13 cellular contexts compared by ENCODE assay signal in genomic region chr7:138975343-138976104, GRCh38. TPM values are rescaled to one million over a fixed set of nuclear protein-coding genes. Genes with fewer than 3 reads are reported as not detected.
DNase-seq lines count a peak whose midpoint lies in the region; ATAC-seq and TF ChIP-seq lines count a peak whose summit lies in the region.
"Had no signal": no experiment of that assay in that cellular context is flagged by ENCODE, and none has a peak within 500 bp of the region (broad histone marks: within the 10 kb centered on the region; RNA-seq: fewer than 3 reads in every experiment).

No MANE protein-coding gene starts in this region.

- no peak overlapping the region for H2BK120ac ChIP-seq in H9 (ENCODE audit: low read depth, low read length, poor library complexity, severe bottlenecking)

- CTCF ChIA-PET in CD4-positive, alpha-beta T cell (lab: Charles Lee) = no interaction called here

- POLR2A ChIA-PET in CD4-positive, alpha-beta T cell (lab: Charles Lee) = interaction anchor here (1.1 kb wide), 1 partner anchor 10 kb away, joined by 3 read pairs; no protein-coding TSS in a partner anchor

- no peak overlapping the region for H2BK5ac ChIP-seq in H9 (ENCODE audit: insufficient read length, low read length)

- no peak overlapping the region for H3K18ac ChIP-seq in H9 (ENCODE audit: insufficient read length, low read depth, low read length)

- no peak overlapping the region for H2AK5ac ChIP-seq in H9 (ENCODE audit: insufficient read length, low read length)

- H3K4ac ChIP-seq in H9 (ENCODE audit: low read depth, low read length) = no peak overlapping the region

- ATAC-seq in sciatic nerve (no peak), HG03196 (IDR thresholded peaks at IDR 0.05; ENCODE audit: unreplicated experiment) (no peak), HG03457 (IDR thresholded peaks at IDR 0.05; ENCODE audit: unreplicated experiment) (no peak)
- no peak for ATAC-seq in CD4-positive, alpha-beta T cell (ENCODE audit: poor library complexity)
- ATAC-seq: CD8-positive, alpha-beta T cell had no signal

- no peak for TF ChIP-seq EP300 in neural cell (conservative IDR thresholded peaks at IDR 0.05; ENCODE audit: poor library complexity, severe bottlenecking)

- H3K56ac ChIP-seq in H9 (ENCODE audit: insufficient read length, low read depth, low read length) = no peak overlapping the region

- peak overlapping the region; percentile 7 for H3K4me2 ChIP-seq in H9 (ENCODE audit: insufficient read depth, insufficient read length, low read length)
- H3K4me2 ChIP-seq in neural cell (ENCODE audit: low read length) = no peak overlapping the region

- H2AFZ ChIP-seq in H9 (ENCODE audit: low read length) (no peak overlapping the region), neural cell (ENCODE audit: low read depth, low read length) (no peak overlapping the region)

- H3K27me3 Mint-ChIP-seq in H9 (ENCODE audit: low read depth) = peaks cover 7% of the 10 kb centered on the region; the same call in 1 of the 2 replicates
- H3K27me3 Mint-ChIP-seq in CD4-positive, alpha-beta T cell = peaks cover 56% of the 10 kb centered on the region

- no peak overlapping the region for H3K9ac ChIP-seq in H9 (ENCODE audit: extremely low read depth, insufficient read length, low read length)
- H3K9ac ChIP-seq in neural cell (ENCODE audit: low read length) = no peak overlapping the region

- DNase-seq in H9 (no peak), NCI-H1436 treated with DMSO at 0.1 percent for 48 hours (lab: John Stamatoyannopoulos, UW) (peak; percentile 85), NCI-H82 treated with DMSO at 0.1 percent for 48 hours (lab: John Stamatoyannopoulos, UW; ENCODE audit: unreplicated experiment) (peak; percentile 89), sciatic nerve (ENCODE audit: low spot score) (no peak)
- no peak for DNase-seq in CD4-positive, alpha-beta T cell
- DNase-seq: activated CD8-positive, alpha-beta memory T cell treated with anti-CD3 and anti-CD28 coated beads for 24 hours; activated gamma-delta T cell; CD8-positive, alpha-beta T cell; dorsolateral prefrontal cortex; Karpas-422 had no signal

- peaks cover 79 to 88% of the 10 kb centered on the region in 2 experiments for H3K4me1 Mint-ChIP-seq in H9
- H3K4me1 Mint-ChIP-seq in CD4-positive, alpha-beta T cell (ENCODE audit: low read depth) = peaks cover 10% of the 10 kb centered on the region

- H2BK12ac ChIP-seq in H9 (ENCODE audit: insufficient read length, low read depth, low read length) = no peak overlapping the region

- H4K20me1 ChIP-seq in H9 (ENCODE audit: control insufficient read depth, insufficient read depth, insufficient read length) (no peaks in the 10 kb centered on the region), neural cell (ENCODE audit: insufficient read depth) (no peaks in the 10 kb centered on the region)

- no peak overlapping the region for H3K14ac ChIP-seq in H9 (ENCODE audit: insufficient read depth, low read length)

- TF ChIP-seq CTCF in H9 (conservative IDR thresholded peaks at IDR 0.05) (no peak), neural cell (IDR thresholded peaks at IDR 0.05; ENCODE audit: poor library complexity, severe bottlenecking) (no peak)
- TF ChIP-seq CTCF in CD4-positive, alpha-beta T cell (IDR thresholded peaks at IDR 0.05) = no peak

- no peaks in the 10 kb centered on the region for H3K9me2 ChIP-seq in neural cell (ENCODE audit: insufficient read depth, low read length)

- peaks cover 2 to 11% (median 2%) of the 10 kb centered on the region in 3 experiments; a peak in 5 of 7 replicates for H3K36me3 Mint-ChIP-seq in H9 (ENCODE audit: insufficient read depth in 1 of 3, low read depth in 3 of 3)
- peaks cover 1% of the 10 kb centered on the region for H3K36me3 Mint-ChIP-seq in CD4-positive, alpha-beta T cell (ENCODE audit: low read depth)
- H3K36me3 Mint-ChIP-seq: CD8-positive, alpha-beta T cell had no signal

- peak overlapping the region; percentile 16 to 81 (median 36); a peak in 6 of 7 replicates for H3K27ac Mint-ChIP-seq in H9
- H3K27ac Mint-ChIP-seq in CD4-positive, alpha-beta T cell = no peak overlapping the region
- H3K27ac Mint-ChIP-seq: CD8-positive, alpha-beta T cell had no signal

- no peak overlapping the region for H4K91ac ChIP-seq in H9 (ENCODE audit: insufficient read length, low read depth, low read length)

- H3K9me3 ChIP-seq in H9 (ENCODE audit: control insufficient read depth, low read depth, low read length) (no peaks in the 10 kb centered on the region), neural cell (ENCODE audit: low read length) (no peaks in the 10 kb centered on the region)
- H3K9me3 ChIP-seq in CD4-positive, alpha-beta T cell (ENCODE audit: control insufficient read depth, low read length) = no peaks in the 10 kb centered on the region

- H3K4me3 Mint-ChIP-seq in H9 = peak overlapping the region; percentile 3 to 69; a peak in 4 of 5 replicates
- no peak overlapping the region for H3K4me3 Mint-ChIP-seq in CD4-positive, alpha-beta T cell
- H3K4me3 Mint-ChIP-seq: CD8-positive, alpha-beta T cell had no signal

- H3K79me2 ChIP-seq in H9 (ENCODE audit: insufficient read depth, low read length) = peaks cover 9% of the 10 kb centered on the region; the same call in 1 of the 2 replicates
- peaks cover 90% of the 10 kb centered on the region for H3K79me2 ChIP-seq in neural cell (replicated peaks; ENCODE audit: insufficient read depth, low read length)

- no peaks in the 10 kb centered on the region for H3F3A ChIP-seq in neural cell (ENCODE audit: insufficient read depth, low read length, poor library complexity, severe bottlenecking)

- no peak overlapping the region for H4K8ac ChIP-seq in H9 (replicated peaks; ENCODE audit: insufficient read length, low read depth, low read length)

- TF ChIP-seq RAD21 in neural cell (conservative IDR thresholded peaks at IDR 0.05) = no peak

- H3K23ac ChIP-seq in H9 (ENCODE audit: insufficient read length, low read depth, low read length) = no peak overlapping the region

- intact Hi-C loops in sciatic nerve (cut with DNase I) = no loop called here
- intact Hi-C loops in CD4-positive, alpha-beta T cell (cut with DNase I, micrococcal nuclease) = no loop called here

- no peaks in the 10 kb centered on the region for H3K36me3 ChIP-seq in neural cell (ENCODE audit: insufficient read depth, low read length)

- no peaks in the 10 kb centered on the region for H3K9me3 Mint-ChIP-seq in H9
- H3K9me3 Mint-ChIP-seq in CD4-positive, alpha-beta T cell = no peaks in the 10 kb centered on the region
- H3K9me3 Mint-ChIP-seq: CD8-positive, alpha-beta T cell had no signal

- peak overlapping the region; percentile 36 for H3K4me3 ChIP-seq in neural cell (ENCODE audit: low read length)

- no CpG with 5 or more reads among the region's 5 CpGs for WGBS in H9 (ENCODE audit: extremely low coverage, insufficient read length, low lambda C conversion rate)

- no peak overlapping the region for H4K5ac ChIP-seq in H9 (ENCODE audit: insufficient read length, low read depth, low read length)

- peaks cover 5% of the 10 kb centered on the region for H3K79me1 ChIP-seq in H9 (ENCODE audit: insufficient read depth, low read depth, low read length, poor library complexity, severe bottlenecking)

- peaks cover 9% of the 10 kb centered on the region; the same call in 1 of the 2 replicates for H3K4me1 ChIP-seq in H9 (ENCODE audit: insufficient read depth, low read length)

- no peaks in the 10 kb centered on the region for H3K27me3 ChIP-seq in H9 (ENCODE audit: insufficient read depth, low read length)
- H3K27me3 ChIP-seq in neural cell (ENCODE audit: insufficient read depth, low read depth, low read length) = no peaks in the 10 kb centered on the region
- H3K27me3 ChIP-seq in CD4-positive, alpha-beta T cell (ENCODE audit: control insufficient read depth, insufficient read depth, low read length) = peaks cover 28% of the 10 kb centered on the region

- H2BK20ac ChIP-seq in H9 (ENCODE audit: low read depth, low read length, poor library complexity, severe bottlenecking) = no peak overlapping the region

- H2BK15ac ChIP-seq in H9 (ENCODE audit: low read depth, low read length) = no peak overlapping the region

- H3K27ac ChIP-seq in H9 (ENCODE audit: insufficient read length, low read depth, low read length) = no peak overlapping the region
- H3K27ac ChIP-seq in neural cell (ENCODE audit: low read length) = no peak overlapping the region
- no peak overlapping the region for H3K27ac ChIP-seq in CD4-positive, alpha-beta T cell (ENCODE audit: low read depth, low read length)
- H3K27ac ChIP-seq: dorsolateral prefrontal cortex had no signal

- peaks cover 2% of the 10 kb centered on the region for H3K23me2 ChIP-seq in H9 (ENCODE audit: insufficient read length, low read depth, low read length, poor library complexity, severe bottlenecking)

- H3T11ph ChIP-seq in H9 (ENCODE audit: low read length) = no peak overlapping the region

TF ChIP-seq in neural cell, 6 proteins besides CTCF, POLR2A, EP300 and RAD21 (continues in another document):
- TF ChIP-seq, protein P1, sequence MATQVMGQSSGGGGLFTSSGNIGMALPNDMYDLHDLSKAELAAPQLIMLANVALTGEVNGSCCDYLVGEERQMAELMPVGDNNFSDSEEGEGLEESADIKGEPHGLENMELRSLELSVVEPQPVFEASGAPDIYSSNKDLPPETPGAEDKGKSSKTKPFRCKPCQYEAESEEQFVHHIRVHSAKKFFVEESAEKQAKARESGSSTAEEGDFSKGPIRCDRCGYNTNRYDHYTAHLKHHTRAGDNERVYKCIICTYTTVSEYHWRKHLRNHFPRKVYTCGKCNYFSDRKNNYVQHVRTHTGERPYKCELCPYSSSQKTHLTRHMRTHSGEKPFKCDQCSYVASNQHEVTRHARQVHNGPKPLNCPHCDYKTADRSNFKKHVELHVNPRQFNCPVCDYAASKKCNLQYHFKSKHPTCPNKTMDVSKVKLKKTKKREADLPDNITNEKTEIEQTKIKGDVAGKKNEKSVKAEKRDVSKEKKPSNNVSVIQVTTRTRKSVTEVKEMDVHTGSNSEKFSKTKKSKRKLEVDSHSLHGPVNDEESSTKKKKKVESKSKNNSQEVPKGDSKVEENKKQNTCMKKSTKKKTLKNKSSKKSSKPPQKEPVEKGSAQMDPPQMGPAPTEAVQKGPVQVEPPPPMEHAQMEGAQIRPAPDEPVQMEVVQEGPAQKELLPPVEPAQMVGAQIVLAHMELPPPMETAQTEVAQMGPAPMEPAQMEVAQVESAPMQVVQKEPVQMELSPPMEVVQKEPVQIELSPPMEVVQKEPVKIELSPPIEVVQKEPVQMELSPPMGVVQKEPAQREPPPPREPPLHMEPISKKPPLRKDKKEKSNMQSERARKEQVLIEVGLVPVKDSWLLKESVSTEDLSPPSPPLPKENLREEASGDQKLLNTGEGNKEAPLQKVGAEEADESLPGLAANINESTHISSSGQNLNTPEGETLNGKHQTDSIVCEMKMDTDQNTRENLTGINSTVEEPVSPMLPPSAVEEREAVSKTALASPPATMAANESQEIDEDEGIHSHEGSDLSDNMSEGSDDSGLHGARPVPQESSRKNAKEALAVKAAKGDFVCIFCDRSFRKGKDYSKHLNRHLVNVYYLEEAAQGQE (IDR thresholded peaks at IDR 0.05; ENCODE audit: borderline replicate concordance) = no peak
- TF ChIP-seq TAF1 (IDR thresholded peaks at IDR 0.05; ENCODE audit: low read depth) (no peak), POLR2AphosphoS5 (IDR thresholded peaks at IDR 0.05) (no peak), EZH2 (IDR thresholded peaks at IDR 0.05; ENCODE audit: borderline replicate concordance, insufficient read depth, low read length, poor library complexity, severe bottlenecking) (no peak)

RNA-seq across cellular contexts. Expression of gene KIAA1549, which starts 5.7 kb away (rescaled TPM):
- total RNA-seq in H9 (2021) = 11.4 and 11.9 TPM in 2 replicates
- polyA plus RNA-seq in neural cell = 14.1 and 14.8 TPM in 2 replicates
- 45.0 and 56.7 TPM in 2 replicates for polyA minus RNA-seq in neural cell
- 5.2 TPM for total RNA-seq in sciatic nerve
- not detected for total RNA-seq in CD4-positive, alpha-beta T cell

Comparison
In these comparisons a context has a peak if more than half of its experiments do, and no peak if none do; other contexts are left out.
1. DNase-seq: peak in NCI-H1436 treated with DMSO at 0.1 percent for 48 hours (single experiment) and NCI-H82 treated with DMSO at 0.1 percent for 48 hours (single experiment); none in H9 (single experiment), sciatic nerve (single experiment) and CD4-positive, alpha-beta T cell (0 of 10).